Comparison of ENCODE assay signal across 27 cellular contexts in the genomic region with DNA sequence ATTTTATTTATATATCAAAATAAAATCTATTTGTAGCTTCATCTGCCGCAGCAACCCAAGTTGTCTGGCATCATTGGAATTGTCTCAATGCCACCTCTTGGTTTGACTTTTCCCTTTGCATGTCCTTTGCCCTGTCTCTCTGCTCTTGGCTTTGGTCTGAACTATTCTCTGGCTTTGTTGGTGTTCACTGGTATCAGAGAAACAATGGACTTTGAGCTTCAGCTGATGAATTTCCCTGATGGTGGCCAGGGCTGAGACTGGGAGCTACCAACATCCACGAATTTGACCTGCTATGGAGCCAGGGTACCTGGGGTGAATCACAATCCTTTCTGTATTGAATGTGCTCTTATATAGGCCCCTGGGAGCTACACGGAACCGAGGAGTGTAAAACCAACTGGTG.
"Had no signal": no experiment of that assay in that cellular context is flagged by ENCODE, and none has a peak within 500 bp of the region (broad histone marks: within the 10 kb centered on the region; RNA-seq: fewer than 3 reads in every experiment).

No MANE protein-coding gene starts in this region.

- H3K4me3 Mint-ChIP-seq: naive B cell; naive thymus-derived CD8-positive, alpha-beta T cell; natural killer cell treated with Interleukin-12 subunit alpha and Interleukin-12 subunit beta and Interleukin-15 and Interleukin-18, amount 100 ng/mL, for 72 hours; nephron progenitor cell; neural crest cell; stimulated activated effector memory CD8-positive, alpha-beta T cell treated with anti-CD3 and anti-CD28 coated beads, Interleukin-12 subunit alpha, Interleukin-12 subunit beta, amount 100 ng/mL, for 72 hours; stimulated activated naive B cell treated with anti-CD40 and anti-IgM and Interleukin-4, amounts not matched to agents 10 μg/mL and 1 μg/mL and 100 μg/mL, for 72 hours; stimulated activated naive CD8-positive, alpha-beta T cell treated with anti-CD3 and anti-CD28 coated beads, Interleukin-15, Interleukin-2, amounts not matched to agents 100 ng/mL and 50 ng/mL, for 24 hours; type B pancreatic cell had no signal

- H3K36me3 ChIP-seq: ovary, prostate gland, sigmoid colon, stomach, thoracic aorta, thyroid gland, tibial nerve, upper lobe of right lung, uterus had no signal

- FAIRE-seq: small intestine had no signal

- DNase-seq: naive B cell; naive thymus-derived CD8-positive, alpha-beta T cell; nephron progenitor cell; occipital lobe; ovary; retina; right cardiac atrium; sigmoid colon; small intestine; stimulated activated CD4-positive, alpha-beta T cell treated with anti-CD3 and anti-CD28 coated beads, Interleukin-15, amount 100 ng/mL, for 24 hours; stimulated activated CD4-positive, alpha-beta T cell treated with anti-CD3 and anti-CD28 coated beads, Interleukin-2, amount 100 ng/mL, for 24 hours; stimulated activated CD4-positive, alpha-beta T cell treated with anti-CD3 and anti-CD28 coated beads, Interleukin-2, amount 100 ng/mL, for 48 hours; stimulated activated CD4-positive, alpha-beta T cell treated with anti-CD3 and anti-CD28 coated beads, Interleukin-4, amount 100 ng/mL, for 24 hours; stimulated activated naive B cell treated with anti-CD40 and anti-IgM and Interleukin-4, amounts not matched to agents 10 μg/mL and 1 μg/mL and 100 μg/mL, for 72 hours; stimulated activated naive CD4-positive, alpha-beta T cell treated with Interleukin-2 at 50 U/mL for 16 hours; stomach; thyroid gland; upper lobe of right lung; uterus had no signal

- H3K27ac ChIP-seq: ovary, prostate gland, sigmoid colon, stomach, thoracic aorta, thyroid gland, tibial nerve, upper lobe of right lung, uterus had no signal

- H3K4me1 ChIP-seq: prostate gland, sigmoid colon, stomach, thyroid gland, tibial nerve, upper lobe of right lung, uterus had no signal

- H3K27ac Mint-ChIP-seq: naive B cell; naive thymus-derived CD8-positive, alpha-beta T cell; natural killer cell treated with Interleukin-12 subunit alpha and Interleukin-12 subunit beta and Interleukin-15 and Interleukin-18, amount 100 ng/mL, for 72 hours; nephron progenitor cell; stimulated activated effector memory CD8-positive, alpha-beta T cell treated with anti-CD3 and anti-CD28 coated beads, Interleukin-12 subunit alpha, Interleukin-12 subunit beta, amount 100 ng/mL, for 72 hours; stimulated activated naive B cell treated with anti-CD40 and anti-IgM and Interleukin-4, amounts not matched to agents 10 μg/mL and 1 μg/mL and 100 μg/mL, for 72 hours; stimulated activated naive CD8-positive, alpha-beta T cell treated with anti-CD3 and anti-CD28 coated beads, Interleukin-15, Interleukin-2, amounts not matched to agents 100 ng/mL and 50 ng/mL, for 24 hours; type B pancreatic cell had no signal

- H3K4me3 ChIP-seq: ovary, prostate gland, sigmoid colon, stomach, thoracic aorta, thyroid gland, tibial nerve, upper lobe of right lung, uterus had no signal

- ATAC-seq: naive thymus-derived CD8-positive, alpha-beta T cell; natural killer cell treated with Interleukin-12 subunit alpha and Interleukin-12 subunit beta and Interleukin-15 and Interleukin-18, amount 100 ng/mL, for 72 hours; stimulated activated effector memory CD8-positive, alpha-beta T cell treated with anti-CD3 and anti-CD28 coated beads, Interleukin-12 subunit alpha, Interleukin-12 subunit beta, amount 100 ng/mL, for 72 hours; stimulated activated naive B cell treated with anti-CD40 and anti-IgM and Interleukin-4, amounts not matched to agents 10 μg/mL and 1 μg/mL and 100 μg/mL, for 72 hours; upper lobe of right lung had no signal

- H3K9me3 ChIP-seq: ovary, prostate gland, sigmoid colon, stomach, thoracic aorta, thyroid gland, tibial nerve, upper lobe of right lung, uterus had no signal

- H3K9me3 Mint-ChIP-seq: stimulated activated naive CD8-positive, alpha-beta T cell treated with anti-CD3 and anti-CD28 coated beads, Interleukin-15, Interleukin-2, amounts not matched to agents 100 ng/mL and 50 ng/mL, for 24 hours had no signal

- H3K36me3 Mint-ChIP-seq: naive B cell; stimulated activated effector memory CD8-positive, alpha-beta T cell treated with anti-CD3 and anti-CD28 coated beads, Interleukin-12 subunit alpha, Interleukin-12 subunit beta, amount 100 ng/mL, for 72 hours; stimulated activated naive B cell treated with anti-CD40 and anti-IgM and Interleukin-4, amounts not matched to agents 10 μg/mL and 1 μg/mL and 100 μg/mL, for 72 hours; type B pancreatic cell had no signal

- H3K4me1 Mint-ChIP-seq: naive B cell; naive thymus-derived CD8-positive, alpha-beta T cell; nephron progenitor cell; neural crest cell; stimulated activated effector memory CD8-positive, alpha-beta T cell treated with anti-CD3 and anti-CD28 coated beads, Interleukin-12 subunit alpha, Interleukin-12 subunit beta, amount 100 ng/mL, for 72 hours; stimulated activated naive B cell treated with anti-CD40 and anti-IgM and Interleukin-4, amounts not matched to agents 10 μg/mL and 1 μg/mL and 100 μg/mL, for 72 hours had no signal

- H3K27me3 ChIP-seq: ovary, sigmoid colon, stomach, thyroid gland, tibial nerve, upper lobe of right lung, uterus had no signal

- H3K27me3 Mint-ChIP-seq: naive B cell; natural killer cell treated with Interleukin-12 subunit alpha and Interleukin-12 subunit beta and Interleukin-15 and Interleukin-18, amount 100 ng/mL, for 72 hours; stimulated activated naive B cell treated with anti-CD40 and anti-IgM and Interleukin-4, amounts not matched to agents 10 μg/mL and 1 μg/mL and 100 μg/mL, for 72 hours; stimulated activated naive CD8-positive, alpha-beta T cell treated with anti-CD3 and anti-CD28 coated beads, Interleukin-15, Interleukin-2, amounts not matched to agents 100 ng/mL and 50 ng/mL, for 24 hours; type B pancreatic cell had no signal
